In genomic region chr6:39565948-39566347, GRCh38 we compare ENCODE assay signal across 18 cellular contexts.
"Had no signal": no experiment of that assay in that cellular context is flagged by ENCODE, and none has a peak within 500 bp of the region (broad histone marks: within the 10 kb centered on the region; RNA-seq: fewer than 3 reads in every experiment).

No MANE protein-coding gene starts in this region.

- H3K4me3 ChIP-seq: esophagus squamous epithelium, heart left ventricle, ovary, right atrium auricular region, tibial artery, upper lobe of left lung, uterus had no signal

- H3K27me3 ChIP-seq: esophagus squamous epithelium, heart left ventricle, ovary, right atrium auricular region, tibial artery, upper lobe of left lung, uterus had no signal

- H3K9me3 ChIP-seq: esophagus squamous epithelium, heart left ventricle, ovary, right atrium auricular region, tibial artery, upper lobe of left lung, uterus had no signal

- H3K4me1 Mint-ChIP-seq: naive thymus-derived CD8-positive, alpha-beta T cell; stimulated activated memory B cell treated with anti-CD40 and anti-IgM and Interleukin-4, amounts not matched to agents 10 μg/mL and 1 μg/mL and 100 μg/mL, for 72 hours had no signal

- H3K4me1 ChIP-seq: esophagus squamous epithelium, right atrium auricular region, uterus had no signal

- ATAC-seq: heart left ventricle; left colon; naive thymus-derived CD8-positive, alpha-beta T cell; stimulated activated memory B cell treated with anti-CD40 and anti-IgM and Interleukin-4, amounts not matched to agents 10 μg/mL and 1 μg/mL and 100 μg/mL, for 72 hours had no signal

- H3K27ac ChIP-seq: epithelial cell of prostate, heart left ventricle, ovary, right atrium auricular region, upper lobe of left lung, uterus had no signal

- DNase-seq: effector memory CD4-positive, alpha-beta T cell; esophagus squamous epithelium; foreskin melanocyte; heart left ventricle; hippocampal formation; left colon; naive thymus-derived CD8-positive, alpha-beta T cell; ovary; small intestine; stimulated activated CD4-positive, alpha-beta T cell treated with anti-CD3 and anti-CD28 coated beads, Interleukin-4, amount 100 ng/mL, for 24 hours; tibial artery; upper lobe of left lung; uterus had no signal

- H3K9me3 Mint-ChIP-seq: naive thymus-derived CD8-positive, alpha-beta T cell; neural crest cell; stimulated activated memory B cell treated with anti-CD40 and anti-IgM and Interleukin-4, amounts not matched to agents 10 μg/mL and 1 μg/mL and 100 μg/mL, for 72 hours; stimulated activated naive CD8-positive, alpha-beta T cell treated with anti-CD3 and anti-CD28 coated beads, Interleukin-15, Interleukin-2, amounts not matched to agents 100 ng/mL and 50 ng/mL, for 24 hours had no signal

- H3K4me3 Mint-ChIP-seq: naive thymus-derived CD8-positive, alpha-beta T cell; neural crest cell; stimulated activated memory B cell treated with anti-CD40 and anti-IgM and Interleukin-4, amounts not matched to agents 10 μg/mL and 1 μg/mL and 100 μg/mL, for 72 hours; stimulated activated naive CD8-positive, alpha-beta T cell treated with anti-CD3 and anti-CD28 coated beads, Interleukin-15, Interleukin-2, amounts not matched to agents 100 ng/mL and 50 ng/mL, for 24 hours had no signal

- H3K27ac Mint-ChIP-seq: naive thymus-derived CD8-positive, alpha-beta T cell; stimulated activated memory B cell treated with anti-CD40 and anti-IgM and Interleukin-4, amounts not matched to agents 10 μg/mL and 1 μg/mL and 100 μg/mL, for 72 hours; stimulated activated naive CD8-positive, alpha-beta T cell treated with anti-CD3 and anti-CD28 coated beads, Interleukin-15, Interleukin-2, amounts not matched to agents 100 ng/mL and 50 ng/mL, for 24 hours had no signal

- H3K27me3 Mint-ChIP-seq: stimulated activated memory B cell treated with anti-CD40 and anti-IgM and Interleukin-4, amounts not matched to agents 10 μg/mL and 1 μg/mL and 100 μg/mL, for 72 hours had no signal

- H3K36me3 Mint-ChIP-seq: naive thymus-derived CD8-positive, alpha-beta T cell; stimulated activated memory B cell treated with anti-CD40 and anti-IgM and Interleukin-4, amounts not matched to agents 10 μg/mL and 1 μg/mL and 100 μg/mL, for 72 hours had no signal

- H3K36me3 ChIP-seq: esophagus squamous epithelium, heart left ventricle, ovary, right atrium auricular region, tibial artery, upper lobe of left lung, uterus had no signal
